22 cellular contexts compared by ENCODE assay signal in the genomic region with DNA sequence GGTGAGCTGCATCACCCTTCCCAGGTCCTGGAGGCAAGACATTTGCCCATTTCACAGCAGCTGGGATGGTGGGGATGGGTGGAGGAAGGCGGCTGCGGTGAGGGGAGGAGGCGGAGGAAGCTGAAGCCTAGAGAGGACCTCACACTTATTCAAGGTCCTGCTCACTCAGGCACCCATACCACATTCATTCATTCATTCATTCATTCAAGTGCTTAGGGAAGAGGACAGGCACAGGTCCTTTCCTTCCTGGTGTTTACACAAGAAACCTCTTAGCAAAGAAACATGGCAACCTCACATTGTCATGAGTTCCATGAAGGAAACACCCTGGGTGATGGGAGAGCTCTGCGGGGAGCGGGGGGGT. TPM values are rescaled to one million over a fixed set of nuclear protein-coding genes. Genes with fewer than 3 reads are reported as not detected.
A peak's percentile ranks its signal among the peaks of the same experiment; 100 is the strongest.
DNase-seq lines count a peak whose midpoint lies in the region; ATAC-seq and TF ChIP-seq lines count a peak whose summit lies in the region.
"Had no signal": no experiment of that assay in that cellular context is flagged by ENCODE, and none has a peak within 500 bp of the region (broad histone marks: within the 10 kb centered on the region; RNA-seq: fewer than 3 reads in every experiment).

No MANE protein-coding gene starts in this region.

- POLR2A ChIA-PET in HCT116 (lab: Charles Lee), result no interaction called here

- peak; percentile 17 for DNase-seq in NCI-H2029 (lab: John Stamatoyannopoulos, UW)
- no peak for DNase-seq in NCI-H2029 treated with DMSO at 0.1 percent for 48 hours (lab: John Stamatoyannopoulos, UW)
- DNase-seq in HCT116 (ENCODE audit: low read depth, low spot score), result no peak
- no peak for DNase-seq in activated T-helper 2 cell treated with anti-CD3 and anti-CD28 coated beads, Interferon-gamma antibody, Interleukin-2, Interleukin-4, amounts not matched to agents 10 μg/mL and 5 μg/mL and 100 μg/mL, durations not matched to agents 14 hours and 24 hours and 36 hours (ENCODE audit: low spot score)
- DNase-seq in caudate nucleus (lab: John Stamatoyannopoulos, UW), result no peak
- DNase-seq in upper lobe of left lung, result no peak
- no peak for DNase-seq in sciatic nerve (ENCODE audit: low spot score)
- DNase-seq: activated CD4-positive, alpha-beta T cell treated with anti-CD3 and anti-CD28 coated beads for 1 hour; activated effector memory CD4-positive, alpha-beta T cell treated with anti-CD3 and anti-CD28 coated beads, Interleukin-2, amount 50 U/mL, for 16 hours; brain microvascular endothelial cell; effector memory CD4-positive, alpha-beta T cell; GDM1; heart right ventricle; MM.1S; NCI-H1417 treated with DMSO at 0.1 percent for 48 hours; NCI-H526; occipital lobe; small intestine; stimulated activated CD4-positive, alpha-beta T cell treated with anti-CD3 and anti-CD28 coated beads, Interleukin-2, amount 100 ng/mL, for 24 hours; T-cell had no signal

- no peaks in the 10 kb centered on the region for H3K9me3 Mint-ChIP-seq in activated T-helper 2 cell treated with anti-CD3 and anti-CD28 coated beads, Interferon-gamma antibody, Interleukin-2, Interleukin-4, amounts not matched to agents 10 μg/mL and 5 μg/mL and 100 μg/mL, durations not matched to agents 14 hours and 24 hours and 36 hours
- H3K9me3 Mint-ChIP-seq: T-cell had no signal

- CTCF ChIA-PET in HCT116 (lab: Charles Lee), result interaction anchor here (3.5 kb wide), 1 partner anchor 55 kb away, joined by 28 read pairs; no protein-coding TSS in a partner anchor

- no peaks in the 10 kb centered on the region for H3K27me3 Mint-ChIP-seq in activated T-helper 2 cell treated with anti-CD3 and anti-CD28 coated beads, Interferon-gamma antibody, Interleukin-2, Interleukin-4, amounts not matched to agents 10 μg/mL and 5 μg/mL and 100 μg/mL, durations not matched to agents 14 hours and 24 hours and 36 hours (ENCODE audit: low read depth)
- H3K27me3 Mint-ChIP-seq: T-cell had no signal

- RAD21 ChIA-PET in HCT116 (lab: Charles Lee; ENCODE audit: low non-redundant PET in 1 of 2, low total read pairs in 2 of 2, uncharacterized antibody in 2 of 2, unreplicated experiment in 2 of 2), result no interaction called here

- 84 to 88% methylated on average over 5 of the region's 5 CpGs for WGBS in upper lobe of left lung, 2 donors

- ATAC-seq in HCT116 (no peak), upper lobe of left lung (ENCODE audit: low FRiP score in 2 of 2) (no peak), sciatic nerve (no peak)

- H3K36me3 ChIP-seq in HCT116 (ENCODE audit: control insufficient read depth in 1 of 2, insufficient read depth in 2 of 2, low read length in 2 of 2) (peaks cover 0 to 6% of the 10 kb centered on the region in 2 experiments; a peak in 1 of 4 replicates), upper lobe of left lung (peaks cover 9 to 65% (median 42%) of the 10 kb centered on the region in 4 donors)

- intact Hi-C loops in HCT116 (cut with micrococcal nuclease), result no loop called here
- intact Hi-C loops in activated T-helper 2 cell treated with anti-CD3 and anti-CD28 coated beads, Interferon-gamma antibody, Interleukin-2, Interleukin-4, amounts not matched to agents 10 μg/mL and 5 μg/mL and 100 μg/mL, durations not matched to agents 14 hours and 24 hours and 36 hours (cut with micrococcal nuclease), result no loop called here
- intact Hi-C loops in sciatic nerve (cut with DNase I), result loop anchor here (10.0 kb wide), 2 partner anchors 51 to 221 kb away; no protein-coding TSS in a partner anchor

- TF ChIP-seq CTCF in HCT116 (IDR thresholded peaks at IDR 0.05 in 2 of 3, conservative IDR thresholded peaks at IDR 0.05 in 1 of 3; ENCODE audit: borderline replicate concordance in 1 of 3, insufficient read depth in 1 of 3, low read depth in 2 of 3, low read length in 2 of 3) (no peak), upper lobe of left lung (IDR thresholded peaks at IDR 0.05) (no peak)

- H3K79me2 ChIP-seq in HCT116 (ENCODE audit: insufficient read depth, low read length), result no peaks in the 10 kb centered on the region

- peaks cover 40% of the 10 kb centered on the region for H3K36me3 Mint-ChIP-seq in activated T-helper 2 cell treated with anti-CD3 and anti-CD28 coated beads, Interferon-gamma antibody, Interleukin-2, Interleukin-4, amounts not matched to agents 10 μg/mL and 5 μg/mL and 100 μg/mL, durations not matched to agents 14 hours and 24 hours and 36 hours (ENCODE audit: low read depth)

- H3K27ac Mint-ChIP-seq in activated T-helper 2 cell treated with anti-CD3 and anti-CD28 coated beads, Interferon-gamma antibody, Interleukin-2, Interleukin-4, amounts not matched to agents 10 μg/mL and 5 μg/mL and 100 μg/mL, durations not matched to agents 14 hours and 24 hours and 36 hours, result peak overlapping the region; percentile 8

- H3K4me3 ChIP-seq in HCT116 (replicated peaks in 1 of 2; ENCODE audit: low read depth in 1 of 2, low read length in 2 of 2) (no peak overlapping the region), skin epidermis (no peak overlapping the region), upper lobe of left lung (no peak overlapping the region)
- H3K4me3 ChIP-seq: heart right ventricle, SJSA1 had no signal

- H3K4me1 Mint-ChIP-seq in activated T-helper 2 cell treated with anti-CD3 and anti-CD28 coated beads, Interferon-gamma antibody, Interleukin-2, Interleukin-4, amounts not matched to agents 10 μg/mL and 5 μg/mL and 100 μg/mL, durations not matched to agents 14 hours and 24 hours and 36 hours (ENCODE audit: low read depth), result peaks cover 10% of the 10 kb centered on the region

- H3K4me1 ChIP-seq in HCT116 (ENCODE audit: control insufficient read depth in 1 of 2, insufficient read depth in 2 of 2, low read length in 2 of 2) (peaks cover 12 to 19% of the 10 kb centered on the region in 2 experiments), upper lobe of left lung (peaks cover 10 to 39% (median 19%) of the 10 kb centered on the region in 4 donors)
- H3K4me1 ChIP-seq: SJSA1 had no signal

- BruUV-seq in HCT116 (replicated peaks; lab: Mats Ljungman, UMichigan), result no TSS peak

- H2AFZ ChIP-seq in HCT116 (ENCODE audit: low read depth, low read length, poor library complexity, severe bottlenecking), result no peak overlapping the region

- TF ChIP-seq POLR2A in HCT116 (IDR thresholded peaks at IDR 0.05; ENCODE audit: borderline replicate concordance, extremely low read depth, insufficient read depth, insufficient read length) (no peak), upper lobe of left lung (IDR thresholded peaks at IDR 0.05) (no peak)

- peak overlapping the region; percentile 36 for H3K4me2 ChIP-seq in HCT116 (ENCODE audit: low read length)

- no peak overlapping the region for H3K4me3 Mint-ChIP-seq in activated T-helper 2 cell treated with anti-CD3 and anti-CD28 coated beads, Interferon-gamma antibody, Interleukin-2, Interleukin-4, amounts not matched to agents 10 μg/mL and 5 μg/mL and 100 μg/mL, durations not matched to agents 14 hours and 24 hours and 36 hours (ENCODE audit: low read depth)

- no peaks in the 10 kb centered on the region for H3K9me2 ChIP-seq in HCT116 (ENCODE audit: insufficient read depth)

- H3K27ac ChIP-seq in HCT116 (ENCODE audit: low read depth, low read length) (no peak overlapping the region; the same call in 1 of the 2 replicates), skin epidermis (peak overlapping the region in 13 of 21 experiments; percentile 11 to 88 (median 78)), caudate nucleus (ENCODE audit: low read depth, low read length) (no peak overlapping the region), upper lobe of left lung (peak overlapping the region in 2 of 4 donors; percentile 1 to 38)
- H3K27ac ChIP-seq: brain microvascular endothelial cell, SJSA1 had no signal

- no peaks in the 10 kb centered on the region for H3K27me3 ChIP-seq in HCT116 (ENCODE audit: insufficient read depth, low read length)
- H3K27me3 ChIP-seq in upper lobe of left lung, result no peaks in the 10 kb centered on the region
- H3K27me3 ChIP-seq: brain microvascular endothelial cell, heart right ventricle, SJSA1 had no signal

- no peaks in the 10 kb centered on the region for H4K20me1 ChIP-seq in HCT116 (ENCODE audit: insufficient read depth)

- no peak for TF ChIP-seq RAD21 in HCT116 (IDR thresholded peaks at IDR 0.05; ENCODE audit: low read depth)

- H3K9me3 ChIP-seq in HCT116 (ENCODE audit: control insufficient read depth in 1 of 2, insufficient read depth in 1 of 2, low read depth in 1 of 2, low read length in 2 of 2), result no peaks in the 10 kb centered on the region
- H3K9me3 ChIP-seq in upper lobe of left lung, result no peaks in the 10 kb centered on the region
- H3K9me3 ChIP-seq: heart right ventricle, SJSA1 had no signal

- TF ChIP-seq EP300 in upper lobe of left lung (IDR thresholded peaks at IDR 0.05), result no peak

- no peak overlapping the region for H3K9ac ChIP-seq in HCT116 (ENCODE audit: low read length)

RNA-seq across cellular contexts. Expression of gene KCNK7, which starts 0.3 kb away (rescaled TPM):
- total RNA-seq in HCT116 (2021; ENCODE audit: unreplicated experiment) (0.61 TPM), upper lobe of left lung (1 to 10 TPM in 4 of 6 donors, under 1 TPM in 1, not detected in 1; 0.59 to 3.7 (median 1.7) TPM), sciatic nerve (1.5 TPM)
- 0.66 and 0.91 TPM in 2 replicates for polyA plus RNA-seq in HCT116 (2012)
- 0.78 and 2.0 TPM in 2 replicates for total RNA-seq in activated T-helper 2 cell treated with anti-CD3 and anti-CD28 coated beads, Interferon-gamma antibody, Interleukin-2, Interleukin-4, amounts not matched to agents 10 μg/mL and 5 μg/mL and 100 μg/mL, durations not matched to agents 14 hours and 24 hours and 36 hours

RNA-seq across cellular contexts. Expression of gene MAP3K11, which starts 18.1 kb away (rescaled TPM):
- total RNA-seq in HCT116 (2021; ENCODE audit: unreplicated experiment) (59.8 TPM), upper lobe of left lung (100 to 1,000 TPM in 4 of 6 donors, 10 to 100 TPM in 2; 52.1 to 132 (median 107) TPM), sciatic nerve (132 TPM)
- polyA plus RNA-seq in HCT116 (2012), result 38.4 and 39.6 TPM in 2 replicates
- total RNA-seq in activated T-helper 2 cell treated with anti-CD3 and anti-CD28 coated beads, Interferon-gamma antibody, Interleukin-2, Interleukin-4, amounts not matched to agents 10 μg/mL and 5 μg/mL and 100 μg/mL, durations not matched to agents 14 hours and 24 hours and 36 hours, result 84.6 and 88.6 TPM in 2 replicates

RNA-seq across cellular contexts. Expression of gene PCNX3, which starts 19.7 kb away (rescaled TPM):
- total RNA-seq in HCT116 (2021; ENCODE audit: unreplicated experiment) (50.4 TPM), upper lobe of left lung (10 to 100 TPM; 26.7 to 63.9 (median 43.9) TPM), sciatic nerve (23.9 TPM)
- 32.6 and 43.2 TPM in 2 replicates for polyA plus RNA-seq in HCT116 (2012)
- total RNA-seq in activated T-helper 2 cell treated with anti-CD3 and anti-CD28 coated beads, Interferon-gamma antibody, Interleukin-2, Interleukin-4, amounts not matched to agents 10 μg/mL and 5 μg/mL and 100 μg/mL, durations not matched to agents 14 hours and 24 hours and 36 hours, result 40.1 and 43.6 TPM in 2 replicates

RNA-seq across cellular contexts. Expression of gene EHBP1L1, which starts 20.0 kb away (rescaled TPM):
- total RNA-seq in HCT116 (2021; ENCODE audit: unreplicated experiment) (105 TPM), upper lobe of left lung (100 to 1,000 TPM in 4 of 6 donors, 10 to 100 TPM in 2; 70.4 to 220 (median 133) TPM), sciatic nerve (149 TPM)
- 88.5 and 90.6 TPM in 2 replicates for polyA plus RNA-seq in HCT116 (2012)
- 163 and 168 TPM in 2 replicates for total RNA-seq in activated T-helper 2 cell treated with anti-CD3 and anti-CD28 coated beads, Interferon-gamma antibody, Interleukin-2, Interleukin-4, amounts not matched to agents 10 μg/mL and 5 μg/mL and 100 μg/mL, durations not matched to agents 14 hours and 24 hours and 36 hours

RNA-seq across cellular contexts. Expression of gene FAM89B, which starts 23.6 kb away (rescaled TPM):
- total RNA-seq in HCT116 (2021; ENCODE audit: unreplicated experiment) (60.0 TPM), upper lobe of left lung (10 to 100 TPM; 27.9 to 65.8 (median 45.3) TPM), sciatic nerve (44.1 TPM)
- polyA plus RNA-seq in HCT116 (2012), result 46.1 and 52.9 TPM in 2 replicates
- total RNA-seq in activated T-helper 2 cell treated with anti-CD3 and anti-CD28 coated beads, Interferon-gamma antibody, Interleukin-2, Interleukin-4, amounts not matched to agents 10 μg/mL and 5 μg/mL and 100 μg/mL, durations not matched to agents 14 hours and 24 hours and 36 hours, result 31.5 and 32.0 TPM in 2 replicates

Comparison
In these comparisons a context has a peak if more than half of its experiments do, and no peak if none do; other contexts are left out.
1. H3K27ac ChIP-seq: peak in skin epidermis (13 of 21); none in HCT116 (single experiment) and caudate nucleus (single experiment).